ENCODE assay signal across 8 cellular contexts in the genomic region with DNA sequence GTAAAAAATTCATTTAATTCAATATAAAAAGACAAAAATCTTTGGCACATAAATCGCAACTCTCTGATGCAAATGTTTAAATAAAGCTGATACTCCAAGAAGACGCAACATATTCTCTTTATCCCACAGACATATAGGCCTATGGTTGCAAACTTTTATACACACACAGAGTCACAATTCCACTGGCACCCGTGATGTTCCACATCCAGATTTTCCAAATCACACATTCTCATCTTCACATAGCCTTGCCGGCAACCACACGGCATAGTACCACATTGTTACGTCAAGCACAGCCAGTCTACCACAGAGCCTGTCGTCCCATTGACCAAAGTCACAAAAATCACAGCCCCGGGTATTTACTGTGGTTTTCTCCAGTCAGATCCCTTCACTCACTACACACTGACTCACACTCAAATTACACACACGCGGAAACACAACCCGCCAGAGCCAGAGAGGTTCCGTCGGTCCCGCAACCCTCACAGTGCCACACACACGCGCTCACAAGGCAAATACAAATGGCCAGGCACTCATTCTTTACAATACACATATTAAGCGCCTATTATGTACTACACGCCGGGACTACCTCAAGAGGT. TPM values are rescaled to one million over a fixed set of nuclear protein-coding genes. Genes with fewer than 3 reads are reported as not detected.
DNase-seq lines count a peak whose midpoint lies in the region; ATAC-seq, FAIRE-seq and TF ChIP-seq lines count a peak whose summit lies in the region.

No MANE protein-coding gene starts in this region.

- 11% methylated on average over 19 of the region's 19 CpGs for WGBS in ectodermal cell, 2 experiments

- DNase-seq in COLO829 (ENCODE audit: low spot score) (peak; percentile 32), HL-60 (ENCODE audit: low read depth in 1 of 2, low spot score in 1 of 2) (peak in 1 of 2 experiments; percentile 28), SW480 (ENCODE audit: low spot score) (peak; percentile 80), medulla oblongata (ENCODE audit: extremely low spot score) (peak; percentile 35), stromal cell of bone marrow (ENCODE audit: low read depth) (peak; percentile 30), GM12892 (ENCODE audit: insufficient read length) (no peak)

- no peaks in the 10 kb centered on the region for H3K9me3 ChIP-seq in ectodermal cell (ENCODE audit: control insufficient read depth, low read length)

- H3K36me3 ChIP-seq in ectodermal cell (ENCODE audit: control insufficient read depth, insufficient read depth, low read length): no peaks in the 10 kb centered on the region

- H3K4me1 ChIP-seq in ectodermal cell (ENCODE audit: control insufficient read depth, insufficient read depth, low read length): peaks cover 4% of the 10 kb centered on the region

- H3K4me3 ChIP-seq in HL-60 (replicated peaks; ENCODE audit: insufficient read depth, low read length) (peak overlapping the region; percentile 85), ectodermal cell (ENCODE audit: insufficient read depth, low read depth, low read length) (peak overlapping the region; percentile 84)

- H3K27ac ChIP-seq in HL-60 (replicated peaks): peak overlapping the region; percentile 89
- H3K27ac ChIP-seq in ectodermal cell (ENCODE audit: insufficient read depth, low read depth, low read length, poor library complexity, severe bottlenecking): no peak overlapping the region

- H3K27me3 ChIP-seq in HL-60 (ENCODE audit: insufficient read depth, poor library complexity, severe bottlenecking) (no peaks in the 10 kb centered on the region), ectodermal cell (ENCODE audit: control insufficient read depth, insufficient read depth, low read length, poor library complexity, severe bottlenecking) (no peaks in the 10 kb centered on the region)

- FAIRE-seq in GM12892 (lab: Jason Lieb, UNC): no peak

- no peak for TF ChIP-seq CTCF in HL-60 (IDR thresholded peaks at IDR 0.05; ENCODE audit: insufficient read depth, low read length)

- ATAC-seq in GM19328 (IDR thresholded peaks at IDR 0.05; ENCODE audit: unreplicated experiment): peak; percentile 19

- no peak for TF ChIP-seq POLR2A in GM12892 (IDR thresholded peaks at IDR 0.05; ENCODE audit: low read depth, low read length)

RNA-seq across cellular contexts. Expression of a gene that starts 0.5 kb away (rescaled TPM):
- polyA plus RNA-seq in ectodermal cell (2013, experiment 1 of 4): 2.9 TPM
- polyA plus RNA-seq in ectodermal cell (2013, experiment 2 of 4): 3.7 TPM
- 2.1 TPM for polyA plus RNA-seq in ectodermal cell (2013, experiment 3 of 4)
- polyA plus RNA-seq in ectodermal cell (2013, experiment 4 of 4): 3.4 TPM
- 3.4 TPM for polyA plus RNA-seq in GM12892 (2012; ENCODE audit: missing spikeins)

RNA-seq across cellular contexts. Expression of a gene that starts 25.3 kb away (rescaled TPM):
- 103 TPM for polyA plus RNA-seq in ectodermal cell (2013, experiment 1 of 4)
- polyA plus RNA-seq in ectodermal cell (2013, experiment 2 of 4): 97.1 TPM
- polyA plus RNA-seq in ectodermal cell (2013, experiment 3 of 4): 81.7 TPM
- polyA plus RNA-seq in ectodermal cell (2013, experiment 4 of 4): 85.4 TPM
- polyA plus RNA-seq in GM12892 (2012; ENCODE audit: missing spikeins): 64.7 TPM

RNA-seq across cellular contexts. Expression of a gene that starts 59.7 kb away (rescaled TPM):
- 13.8 TPM for polyA plus RNA-seq in ectodermal cell (2013, experiment 1 of 4)
- polyA plus RNA-seq in ectodermal cell (2013, experiment 2 of 4): 15.2 TPM
- 10.6 TPM for polyA plus RNA-seq in ectodermal cell (2013, experiment 3 of 4)
- polyA plus RNA-seq in ectodermal cell (2013, experiment 4 of 4): 9.8 TPM
- polyA plus RNA-seq in GM12892 (2012; ENCODE audit: missing spikeins): 17.0 TPM
